In the genomic region with DNA sequence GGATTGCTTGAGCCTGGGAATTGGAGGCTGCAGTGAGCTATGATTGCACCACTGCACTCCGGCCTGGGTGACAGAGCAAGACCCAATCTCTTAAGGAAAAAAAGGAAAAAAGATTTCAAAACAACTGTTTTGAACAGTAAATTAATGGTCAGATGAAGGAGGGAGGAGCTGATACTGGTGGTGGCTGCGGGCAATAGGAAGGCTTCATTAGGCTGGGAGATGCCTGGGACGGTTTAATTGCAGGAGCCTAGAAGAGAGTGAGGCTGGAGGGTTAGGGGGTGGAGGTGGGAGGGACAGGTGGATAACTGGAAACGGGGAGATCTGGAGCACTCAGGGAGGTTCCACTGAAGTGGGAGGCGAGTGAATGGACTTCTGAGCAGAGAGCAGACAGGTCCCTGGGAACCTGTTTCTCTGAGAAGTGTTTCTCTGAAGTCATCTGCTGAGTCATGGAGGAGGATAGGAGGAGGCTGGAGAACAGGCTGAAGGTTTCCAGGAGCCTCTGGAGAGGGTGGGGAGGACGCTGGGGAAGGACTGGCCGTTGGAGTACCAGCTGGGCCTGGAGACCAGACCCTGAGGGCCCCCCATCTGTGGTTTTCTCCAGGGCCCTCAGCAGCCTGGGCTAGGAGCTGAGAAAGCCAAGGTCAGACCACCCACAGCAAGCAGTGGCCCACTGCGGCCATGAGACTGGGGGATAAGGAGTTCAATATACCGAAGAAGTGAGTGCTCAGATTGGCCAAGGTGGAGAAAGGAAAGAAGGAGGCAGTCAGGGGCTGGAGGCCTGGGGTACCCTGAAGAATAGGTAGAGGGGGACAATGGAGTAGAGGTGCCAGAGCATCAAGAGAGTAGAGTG, we compare ENCODE assay signal across 8 cellular contexts. TPM values are rescaled to one million over a fixed set of nuclear protein-coding genes. Genes with fewer than 3 reads are reported as not detected.
DNase-seq lines count a peak whose midpoint lies in the region; TF ChIP-seq lines count a peak whose summit lies in the region.
"Had no signal": no experiment of that assay in that cellular context is flagged by ENCODE, and none has a peak within 500 bp of the region (broad histone marks: within the 10 kb centered on the region; RNA-seq: fewer than 3 reads in every experiment).

No MANE protein-coding gene starts in this region.

- TF ChIP-seq EP300 in transverse colon (IDR thresholded peaks at IDR 0.05; ENCODE audit: low read depth), result no peak

- WGBS in transverse colon (ENCODE audit: low coverage in 1 of 2), 2 donors, result 65 to 74% methylated on average over 3 to 9 of the region's 9 CpGs

- peaks cover 0 to 7% (median 6%) of the 10 kb centered on the region in 4 donors for H3K4me1 ChIP-seq in transverse colon

- DNase-seq in GM03348 (ENCODE audit: low spot score), result peak; percentile 63
- DNase-seq in SK-N-DZ (ENCODE audit: low spot score), result peak; percentile 40
- peak; percentile 41 for DNase-seq in fibroblast of gingiva (ENCODE audit: low read depth)
- DNase-seq in renal cortical epithelial cell (ENCODE audit: low read depth), result peak; percentile 71
- no peak for DNase-seq in transverse colon
- DNase-seq in NCI-H2081 (lab: John Stamatoyannopoulos, UW), result no peak
- DNase-seq in GM19238 (ENCODE audit: insufficient read length, low spot score), result no peak

- H3K27ac ChIP-seq in transverse colon, result peak overlapping the region in 1 of 4 donors; percentile 6

- no peak for TF ChIP-seq CTCF in transverse colon (IDR thresholded peaks at IDR 0.05)

- in situ Hi-C loops in transverse colon (cut with MboI; ENCODE audit: low pct_ligation_motif_present in 1 of 4, low pct_unique_long_range_greater_than_20kb in 1 of 4, low sequenced_read_pairs in 3 of 4), result no loop called here

- H3K9me3 ChIP-seq in transverse colon, result no peaks in the 10 kb centered on the region

- no peaks in the 10 kb centered on the region for H3K27me3 ChIP-seq in transverse colon

- H3K36me3 ChIP-seq in transverse colon, result no peaks in the 10 kb centered on the region

- TF ChIP-seq POLR2A in transverse colon (IDR thresholded peaks at IDR 0.05), result no peak

- no peak overlapping the region for H3K4me3 ChIP-seq in transverse colon

- intact Hi-C loops in transverse colon (cut with DNase I; ENCODE audit: low total_unique reads), result no loop called here

RNA-seq across cellular contexts. Expression of gene YWHAG, which starts 14.4 kb away (rescaled TPM):
- polyA plus RNA-seq in SK-N-DZ (2014; cell fraction: cytosol; rRNA removed), result 101 and 114 TPM in 2 replicates
- polyA plus RNA-seq in SK-N-DZ (2014; cell fraction: nucleus; rRNA removed), result 49.4 and 50.9 TPM in 2 replicates
- total RNA-seq in renal cortical epithelial cell, result 120 and 221 TPM in 2 replicates
- total RNA-seq in transverse colon, result 10 to 100 TPM; 35.9 to 71.6 (median 48.2) TPM

RNA-seq across cellular contexts. Expression of gene SSC4D, which starts 36.3 kb away (rescaled TPM):
- polyA plus RNA-seq in SK-N-DZ (2014; cell fraction: cytosol; rRNA removed), result 1.5 and 1.7 TPM in 2 replicates
- polyA plus RNA-seq in SK-N-DZ (2014; cell fraction: nucleus; rRNA removed), result 2.6 and 4.0 TPM in 2 replicates
- total RNA-seq in renal cortical epithelial cell (7.1 and 34.5 TPM in 2 replicates), transverse colon (under 1 TPM in 1 of 4 donors, not detected in 3; 0.41 TPM)
- polyA plus RNA-seq: IgD-negative memory B cell had no signal

RNA-seq across cellular contexts. Expression of gene ZP3, which starts 51.5 kb away (rescaled TPM):
- polyA plus RNA-seq in SK-N-DZ (2014; cell fraction: cytosol; rRNA removed), result 2.5 and 5.3 TPM in 2 replicates
- polyA plus RNA-seq in SK-N-DZ (2014; cell fraction: nucleus; rRNA removed), result not detected in 2 replicates
- total RNA-seq in renal cortical epithelial cell (3.4 and 5.0 TPM in 2 replicates), transverse colon (1 to 10 TPM in 2 of 4 donors, not detected in 2; 3.0 to 3.4 TPM)

Comparison
In these comparisons a context has a peak if more than half of its experiments do, and no peak if none do; other contexts are left out.
1. DNase-seq: peak in GM03348 (single experiment), SK-N-DZ (single experiment), fibroblast of gingiva (single experiment) and renal cortical epithelial cell (single experiment); none in transverse colon (single experiment), NCI-H2081 (0 of 2) and GM19238 (single experiment).